Comparison of ENCODE assay signal across 12 cellular contexts in the genomic region with DNA sequence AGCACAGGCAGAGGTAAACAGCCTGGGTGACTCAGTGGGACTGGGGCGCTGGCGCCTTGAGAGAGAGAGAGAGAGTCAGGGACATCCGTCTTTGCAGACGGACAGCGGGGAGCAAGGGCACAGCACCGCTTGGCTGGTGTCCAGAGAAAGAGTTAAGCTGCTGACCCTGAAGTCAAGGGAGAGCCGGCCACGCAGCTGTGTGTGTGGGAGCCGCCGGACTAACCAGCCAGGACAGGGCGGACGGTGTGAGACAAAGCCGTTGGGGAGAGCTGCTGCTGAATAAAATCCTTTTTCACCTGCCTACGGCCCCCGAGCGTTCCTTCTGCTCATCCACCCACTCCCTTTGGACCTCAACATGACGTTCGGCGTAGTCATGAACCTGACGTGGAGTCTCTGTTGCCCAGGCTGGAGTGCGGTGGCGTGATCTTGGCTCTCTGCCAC. TPM values are rescaled to one million over a fixed set of nuclear protein-coding genes. Genes with fewer than 3 reads are reported as not detected.
DNase-seq lines count a peak whose midpoint lies in the region; ATAC-seq and TF ChIP-seq lines count a peak whose summit lies in the region.
"Had no signal": no experiment of that assay in that cellular context is flagged by ENCODE, and none has a peak within 500 bp of the region (broad histone marks: within the 10 kb centered on the region; RNA-seq: fewer than 3 reads in every experiment).

No MANE protein-coding gene starts in this region.

- peak; percentile 34 for DNase-seq in amniotic epithelial cell (ENCODE audit: low read depth)
- DNase-seq in fibroblast of mammary gland (ENCODE audit: low read depth), result peak; percentile 41
- no peak for DNase-seq in lower lobe of right lung
- no peak for DNase-seq in thyroid gland
- no peak for DNase-seq in HCEC 1CT
- DNase-seq: activated CD8-positive, alpha-beta T cell treated with anti-CD3 and anti-CD28 coated beads for 36 hours; activated gamma-delta T cell treated with Interleukin-2 at 50 U/mL for 16 hours; COR-L47; NCI-H2029 treated with DMSO at 0.1 percent for 48 hours had no signal

- ATAC-seq in lower lobe of right lung (peak; percentile 31 to 39), HG03280 (IDR thresholded peaks at IDR 0.05; ENCODE audit: unreplicated experiment) (no peak), GM19324 (IDR thresholded peaks at IDR 0.05; ENCODE audit: low FRiP score, unreplicated experiment) (no peak)
- ATAC-seq: activated CD8-positive, alpha-beta T cell treated with anti-CD3 and anti-CD28 coated beads for 36 hours had no signal

- WGBS in thyroid gland, 2 donors, result 44 to 66% methylated on average over 19 to 22 of the region's 22 CpGs

- no peaks in the 10 kb centered on the region for H3K9me3 ChIP-seq in lower lobe of right lung
- H3K9me3 ChIP-seq in thyroid gland, result no peaks in the 10 kb centered on the region

- H3K4me1 ChIP-seq in lower lobe of right lung (no peaks in the 10 kb centered on the region), thyroid gland (no peaks in the 10 kb centered on the region)

- H3K27me3 ChIP-seq in lower lobe of right lung (ENCODE audit: low read depth), result peaks cover 17% of the 10 kb centered on the region
- H3K27me3 ChIP-seq in thyroid gland, result no peaks in the 10 kb centered on the region

- H3K27ac ChIP-seq in lower lobe of right lung (peak overlapping the region; percentile 62), thyroid gland (peak overlapping the region in 2 of 3 donors; percentile 13 to 41)
- H3K27ac ChIP-seq: PC-9 had no signal

- TF ChIP-seq POLR2A in thyroid gland (IDR thresholded peaks at IDR 0.05), result no peak

- TF ChIP-seq CTCF in fibroblast of mammary gland (conservative IDR thresholded peaks at IDR 0.05; ENCODE audit: control insufficient read depth, insufficient read depth, low read depth, low read length), result no peak
- no peak for TF ChIP-seq CTCF in lower lobe of right lung (IDR thresholded peaks at IDR 0.05)
- no peak for TF ChIP-seq CTCF in thyroid gland (IDR thresholded peaks at IDR 0.05)

- H3K4me3 ChIP-seq in fibroblast of mammary gland (ENCODE audit: control insufficient read depth, low read depth, low read length) (no peak overlapping the region), lower lobe of right lung (no peak overlapping the region), thyroid gland (replicated peaks in 1 of 3) (no peak overlapping the region)
- H3K4me3 ChIP-seq: PC-9 had no signal

- intact Hi-C loops in lower lobe of right lung (cut with DNase I), result no loop called here
- intact Hi-C loops in thyroid gland (cut with DNase I), result no loop called here

- H3K36me3 ChIP-seq in lower lobe of right lung (no peaks in the 10 kb centered on the region), thyroid gland (no peaks in the 10 kb centered on the region)

RNA-seq across cellular contexts. Expression of gene CFAP74, which starts 14.5 kb away (rescaled TPM):
- total RNA-seq in lower lobe of right lung, result 6.6 TPM
- under 1 TPM in 1 of 4 donors, not detected in 3; 0.13 TPM for total RNA-seq in thyroid gland

RNA-seq across cellular contexts. Expression of gene GABRD, which starts 30.0 kb away (rescaled TPM):
- total RNA-seq in lower lobe of right lung, result 2.7 TPM
- total RNA-seq in thyroid gland, result under 1 TPM in 2 of 4 donors, not detected in 2; 0.49 to 0.78 TPM
- total RNA-seq: activated CD8-positive, alpha-beta T cell treated with anti-CD3 and anti-CD28 coated beads for 36 hours; PC-9 had no signal

Comparison
In these comparisons a context has a peak if more than half of its experiments do, and no peak if none do; other contexts are left out.
1. DNase-seq: peak in amniotic epithelial cell (single experiment) and fibroblast of mammary gland (single experiment); none in lower lobe of right lung (single experiment), thyroid gland (0 of 2) and HCEC 1CT (single experiment).
2. ATAC-seq: peak in lower lobe of right lung (2 of 2); none in HG03280 (single experiment) and GM19324 (single experiment).